In the genomic region with DNA sequence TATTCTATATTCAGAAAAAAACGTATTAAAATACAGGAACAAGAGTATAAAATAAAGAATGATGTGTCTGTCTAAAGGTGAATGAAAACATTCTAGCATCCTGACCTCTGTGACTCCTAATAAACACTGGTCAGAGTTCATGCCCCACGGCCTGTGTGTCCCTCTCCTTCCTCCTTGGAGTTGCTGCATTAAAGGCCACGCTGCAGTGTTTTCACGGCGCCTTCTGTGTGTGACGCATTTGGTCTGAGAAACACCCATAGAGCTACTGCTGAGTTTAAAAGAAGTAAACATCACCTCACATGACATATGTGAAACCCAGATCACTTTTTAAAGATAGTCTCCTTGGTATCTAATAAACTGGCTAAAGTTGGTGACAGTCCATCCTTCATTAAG, we compare ENCODE assay signal across 11 cellular contexts.
DNase-seq lines count a peak whose midpoint lies in the region; ATAC-seq and TF ChIP-seq lines count a peak whose summit lies in the region.
"Had no signal": no experiment of that assay in that cellular context is flagged by ENCODE, and none has a peak within 500 bp of the region (broad histone marks: within the 10 kb centered on the region; RNA-seq: fewer than 3 reads in every experiment).

No MANE protein-coding gene starts in this region.

- H3K4me1 Mint-ChIP-seq in osteocyte (ENCODE audit: unreplicated experiment) (peaks cover 31% of the 10 kb centered on the region), H9 (0 out of 4 replicates have a peak, but pooled peaks cover 0 to 4% of the 10 kb centered on the region in 2 experiments)
- H3K4me1 Mint-ChIP-seq: GM23338 had no signal

- H2BK120ac ChIP-seq in H9 (ENCODE audit: low read depth, low read length, poor library complexity, severe bottlenecking): no peak overlapping the region

- H4K5ac ChIP-seq in H9 (ENCODE audit: insufficient read length, low read depth, low read length): no peak overlapping the region

- H3K4me2 ChIP-seq in BLaER1 (peak overlapping the region; percentile 88), hepatocyte (no peak overlapping the region), H9 (ENCODE audit: insufficient read depth, insufficient read length, low read length) (no peak overlapping the region)
- H3K4me2 ChIP-seq: GM23338 had no signal

- no peak overlapping the region for H2AK5ac ChIP-seq in H9 (ENCODE audit: insufficient read length, low read length)

- no peak for TF ChIP-seq EP300 in esophagus muscularis mucosa (IDR thresholded peaks at IDR 0.05)

- no peaks in the 10 kb centered on the region for H4K20me1 ChIP-seq in BLaER1
- H4K20me1 ChIP-seq in hepatocyte (ENCODE audit: insufficient read depth, poor library complexity, severe bottlenecking): no peaks in the 10 kb centered on the region
- H4K20me1 ChIP-seq in H9 (ENCODE audit: control insufficient read depth, insufficient read depth, insufficient read length): no peaks in the 10 kb centered on the region

- H2AFZ ChIP-seq in hepatocyte (no peak overlapping the region), H9 (ENCODE audit: low read length) (no peak overlapping the region)
- H2AFZ ChIP-seq: GM23338 had no signal

- POLR2A ChIA-PET in Panc1 (lab: Charles Lee): interaction anchor here (0.6 kb wide), 1 partner anchor 142 kb away, joined by 3 read pairs; no protein-coding TSS in a partner anchor

- H3K4me3 ChIP-seq in BLaER1: no peak overlapping the region
- no peak overlapping the region for H3K4me3 ChIP-seq in Panc1 (ENCODE audit: low read depth in 2 of 2, low read length in 2 of 2)
- no peak overlapping the region for H3K4me3 ChIP-seq in hepatocyte
- H3K4me3 ChIP-seq in esophagus muscularis mucosa: no peak overlapping the region
- H3K4me3 ChIP-seq: GM23338, SJCRH30 had no signal

- CTCF ChIA-PET in Panc1 (lab: Charles Lee): interaction anchor here (0.6 to 1.2 kb wide), 2 partner anchors 72 to 193 kb away, joined by 3 to 4 read pairs; no protein-coding TSS in a partner anchor

- BruUV-seq in Panc1 (replicated peaks; lab: Mats Ljungman, UMichigan): TSS peak; percentile 5

- H3K4me3 Mint-ChIP-seq in osteocyte (ENCODE audit: unreplicated experiment): no peak overlapping the region
- no peak overlapping the region for H3K4me3 Mint-ChIP-seq in H9
- H3K4me3 Mint-ChIP-seq: CD14-positive monocyte, GM23338 had no signal

- no peak overlapping the region for H2BK15ac ChIP-seq in H9 (ENCODE audit: low read depth, low read length)

- TF ChIP-seq POLR2A in GM18505 (IDR thresholded peaks at IDR 0.05; ENCODE audit: borderline replicate concordance, extremely low read depth, insufficient read depth, insufficient read length) (no peak), esophagus muscularis mucosa (IDR thresholded peaks at IDR 0.05; ENCODE audit: low read depth) (no peak)

- no peak overlapping the region for H3K56ac ChIP-seq in H9 (ENCODE audit: insufficient read length, low read depth, low read length)

- TF ChIP-seq CTCF in Panc1 (IDR thresholded peaks at IDR 0.05): no peak
- no peak for TF ChIP-seq CTCF in hepatocyte (IDR thresholded peaks at IDR 0.05; ENCODE audit: poor library complexity)
- TF ChIP-seq CTCF in osteocyte (IDR thresholded peaks at IDR 0.05): no peak
- TF ChIP-seq CTCF in H9 (conservative IDR thresholded peaks at IDR 0.05): no peak
- no peak for TF ChIP-seq CTCF in esophagus muscularis mucosa (IDR thresholded peaks at IDR 0.05)

- no peaks in the 10 kb centered on the region for H3K9me3 ChIP-seq in BLaER1
- no peaks in the 10 kb centered on the region for H3K9me3 ChIP-seq in Panc1 (ENCODE audit: control insufficient read depth, insufficient read depth, low read depth, low read length)
- H3K9me3 ChIP-seq in hepatocyte (ENCODE audit: low read depth): no peaks in the 10 kb centered on the region
- H3K9me3 ChIP-seq in H9 (ENCODE audit: control insufficient read depth, low read depth, low read length): no peaks in the 10 kb centered on the region
- H3K9me3 ChIP-seq in esophagus muscularis mucosa: no peaks in the 10 kb centered on the region
- H3K9me3 ChIP-seq: SJCRH30 had no signal

- no peaks in the 10 kb centered on the region for H3K79me2 ChIP-seq in hepatocyte
- H3K79me2 ChIP-seq in H9 (ENCODE audit: insufficient read depth, low read length): no peaks in the 10 kb centered on the region

- H3K36me3 Mint-ChIP-seq in osteocyte (ENCODE audit: unreplicated experiment): peaks cover 50% of the 10 kb centered on the region
- peaks cover 0 to 7% (median 3%) of the 10 kb centered on the region in 3 experiments; a peak in 5 of 7 replicates for H3K36me3 Mint-ChIP-seq in H9 (ENCODE audit: insufficient read depth in 1 of 3, low read depth in 3 of 3)

- no peaks in the 10 kb centered on the region for H3K27me3 ChIP-seq in BLaER1
- no peaks in the 10 kb centered on the region for H3K27me3 ChIP-seq in Panc1 (ENCODE audit: control insufficient read depth, insufficient read depth, low read length)
- no peaks in the 10 kb centered on the region for H3K27me3 ChIP-seq in hepatocyte
- no peaks in the 10 kb centered on the region for H3K27me3 ChIP-seq in H9 (ENCODE audit: insufficient read depth, low read length)
- no peaks in the 10 kb centered on the region for H3K27me3 ChIP-seq in esophagus muscularis mucosa
- H3K27me3 ChIP-seq: SJCRH30 had no signal

- H3K27ac Mint-ChIP-seq in osteocyte (ENCODE audit: unreplicated experiment): peak overlapping the region; percentile 90
- no peak overlapping the region; a peak in 1 of 7 replicates for H3K27ac Mint-ChIP-seq in H9
- H3K27ac Mint-ChIP-seq: GM23338 had no signal

- H2BK12ac ChIP-seq in H9 (ENCODE audit: insufficient read length, low read depth, low read length): no peak overlapping the region

- H4K8ac ChIP-seq in H9 (replicated peaks; ENCODE audit: insufficient read length, low read depth, low read length): no peak overlapping the region

- no peak overlapping the region for H4K91ac ChIP-seq in H9 (ENCODE audit: insufficient read length, low read depth, low read length)

- no peaks in the 10 kb centered on the region for H3K23me2 ChIP-seq in H9 (ENCODE audit: insufficient read length, low read depth, low read length, poor library complexity, severe bottlenecking)

- no peaks in the 10 kb centered on the region for H3K9me2 ChIP-seq in hepatocyte (replicated peaks; ENCODE audit: insufficient read depth)

- in situ Hi-C loops in Panc1 (cut with HindIII; ENCODE audit: low pct_unique_long_range_greater_than_20kb, low sequenced_read_pairs): no loop called here

- H3K4ac ChIP-seq in H9 (ENCODE audit: low read depth, low read length): no peak overlapping the region

- peaks cover 94% of the 10 kb centered on the region for H3K4me1 ChIP-seq in BLaER1
- peaks cover 6% of the 10 kb centered on the region for H3K4me1 ChIP-seq in Panc1 (ENCODE audit: control insufficient read depth, insufficient read depth, low read length)
- peaks cover 38% of the 10 kb centered on the region for H3K4me1 ChIP-seq in hepatocyte (ENCODE audit: insufficient read depth)
- no peaks in the 10 kb centered on the region for H3K4me1 ChIP-seq in H9 (ENCODE audit: insufficient read depth, low read length)
- H3K4me1 ChIP-seq in esophagus muscularis mucosa: peaks cover 17 to 27% (median 22%) of the 10 kb centered on the region in 4 donors

- ATAC-seq in Panc1 (no peak), GM18505 (IDR thresholded peaks at IDR 0.05; ENCODE audit: unreplicated experiment) (no peak), HG03378 (IDR thresholded peaks at IDR 0.05; ENCODE audit: unreplicated experiment) (no peak)

- intact Hi-C loops in Panc1 (cut with micrococcal nuclease; ENCODE audit: unreplicated experiment) (loop anchor here (5.0 kb wide), 1 partner anchor 191 kb away; no protein-coding TSS in a partner anchor), esophagus muscularis mucosa (cut with DNase I) (loop anchor here (1.0 kb wide), 2 partner anchors 127 to 191 kb away; partner anchors contain the start of gene ASAP2)

- H3K79me1 ChIP-seq in H9 (ENCODE audit: insufficient read depth, low read depth, low read length, poor library complexity, severe bottlenecking): no peaks in the 10 kb centered on the region

- no peak overlapping the region for H3K18ac ChIP-seq in H9 (ENCODE audit: insufficient read length, low read depth, low read length)

- WGBS in hepatocyte (ENCODE audit: low lambda C conversion rate, missing lambda C conversion rate): 82% methylated on average over 6 of the region's 6 CpGs
- no CpG with 5 or more reads among the region's 6 CpGs for WGBS in H9 (ENCODE audit: extremely low coverage, insufficient read length, low lambda C conversion rate)
- WGBS in esophagus muscularis mucosa: 85% methylated on average over 6 of the region's 6 CpGs

- H2BK5ac ChIP-seq in H9 (ENCODE audit: insufficient read length, low read length): no peak overlapping the region

- H3K27ac ChIP-seq in BLaER1 (peak overlapping the region; percentile 84), Panc1 (ENCODE audit: low read length) (no peak overlapping the region; the same call in 1 of the 2 replicates), hepatocyte (peak overlapping the region; percentile 44), H9 (ENCODE audit: insufficient read length, low read depth, low read length) (no peak overlapping the region), esophagus muscularis mucosa (replicated peaks in 1 of 4) (no peak overlapping the region)
- H3K27ac ChIP-seq: SJCRH30 had no signal

- H3K27me3 Mint-ChIP-seq in osteocyte (ENCODE audit: unreplicated experiment) (no peaks in the 10 kb centered on the region), H9 (ENCODE audit: low read depth) (no peaks in the 10 kb centered on the region)

- no peak overlapping the region for H3K23ac ChIP-seq in H9 (ENCODE audit: insufficient read length, low read depth, low read length)

- H3T11ph ChIP-seq in H9 (ENCODE audit: low read length): no peak overlapping the region

- H3K9ac ChIP-seq in BLaER1: peak overlapping the region; percentile 50; the same call in 1 of the 2 replicates
- H3K9ac ChIP-seq in H9 (ENCODE audit: extremely low read depth, insufficient read length, low read length): no peak overlapping the region

- no peak for DNase-seq in Panc1 (ENCODE audit: low read depth, low spot score)
- no peak for DNase-seq in hepatocyte (ENCODE audit: low spot score)
- DNase-seq in osteocyte (ENCODE audit: extremely low spot score, unreplicated experiment): no peak
- no peak for DNase-seq in H9
- DNase-seq in esophagus muscularis mucosa (ENCODE audit: extremely low spot score): no peak

- no peaks in the 10 kb centered on the region for H3K9me3 Mint-ChIP-seq in osteocyte (ENCODE audit: unreplicated experiment)
- no peaks in the 10 kb centered on the region for H3K9me3 Mint-ChIP-seq in H9
- H3K9me3 Mint-ChIP-seq: GM23338 had no signal

- peaks cover 28% of the 10 kb centered on the region for H3K36me3 ChIP-seq in BLaER1
- peaks cover 25% of the 10 kb centered on the region for H3K36me3 ChIP-seq in Panc1 (ENCODE audit: control insufficient read depth, insufficient read depth, low read length)
- no peaks in the 10 kb centered on the region for H3K36me3 ChIP-seq in hepatocyte (replicated peaks; ENCODE audit: insufficient read depth, low read depth)
- H3K36me3 ChIP-seq in esophagus muscularis mucosa: peaks cover 0 to 23% (median 9%) of the 10 kb centered on the region in 4 donors

- H3K14ac ChIP-seq in H9 (ENCODE audit: insufficient read depth, low read length): no peak overlapping the region

- H2BK20ac ChIP-seq in H9 (ENCODE audit: low read depth, low read length, poor library complexity, severe bottlenecking): no peak overlapping the region

Comparison
In these comparisons a context has a peak if more than half of its experiments do, and no peak if none do; other contexts are left out.
1. H3K27ac ChIP-seq: peak in BLaER1 (single experiment) and hepatocyte (single experiment); none in Panc1 (single experiment), H9 (single experiment) and esophagus muscularis mucosa (0 of 4).